ENCODE assay signal across 9 cellular contexts in genomic region chr7:27155816-27156507, GRCh38. TPM values are rescaled to one million over a fixed set of nuclear protein-coding genes. Genes with fewer than 3 reads are reported as not detected.
DNase-seq lines count a peak whose midpoint lies in the region; ATAC-seq and TF ChIP-seq lines count a peak whose summit lies in the region.
"Had no signal": no experiment of that assay in that cellular context is flagged by ENCODE, and none has a peak within 500 bp of the region (broad histone marks: within the 10 kb centered on the region; RNA-seq: fewer than 3 reads in every experiment).

No MANE protein-coding gene starts in this region.

- peak overlapping the region; percentile 71 to 85 (median 79) for H3K4me3 Mint-ChIP-seq in CD4-positive, CD25-positive, alpha-beta regulatory T cell
- peak overlapping the region; percentile 95 to 98 (median 96) for H3K4me3 Mint-ChIP-seq in nephron

- 4% methylated on average over 21 of the region's 63 CpGs for WGBS in mammary epithelial cell (ENCODE audit: low coverage, missing lambda C conversion rate)

- intact Hi-C loops in mammary epithelial cell (cut with micrococcal nuclease) = loop anchor here (10.0 kb wide), 1 partner anchor 1761 kb away; no protein-coding TSS in a partner anchor

- H3K4me2 ChIP-seq in mammary epithelial cell (ENCODE audit: insufficient read depth, low read depth, low read length) = peak overlapping the region; percentile 96
- H3K4me2 ChIP-seq: KMS-11 had no signal

- in situ Hi-C loops in mammary epithelial cell (cut with MboI; ENCODE audit: low sequenced_read_pairs in 2 of 2) = loop anchor here in 1 of 2 donors (10.0 to 25.0 kb wide), 3 partner anchors 791 to 1269 kb away; no protein-coding TSS in a partner anchor

- peak overlapping the region; percentile 91 for H2AFZ ChIP-seq in mammary epithelial cell (ENCODE audit: low read depth, low read length)

- H4K20me1 ChIP-seq in mammary epithelial cell (ENCODE audit: insufficient read depth, low read length) = no peaks in the 10 kb centered on the region

- no peak for ATAC-seq in CD4-positive, CD25-positive, alpha-beta regulatory T cell (ENCODE audit: low read depth in 2 of 2)
- ATAC-seq in HG03342 (IDR thresholded peaks at IDR 0.05; ENCODE audit: unreplicated experiment) (no peak), HG02970 (IDR thresholded peaks at IDR 0.05; ENCODE audit: low FRiP score, unreplicated experiment) (no peak), HG03457 (IDR thresholded peaks at IDR 0.05; ENCODE audit: unreplicated experiment) (no peak)

- peaks cover 0 to 10% (median 0%) of the 10 kb centered on the region in 7 donors for H3K9me3 Mint-ChIP-seq in CD4-positive, CD25-positive, alpha-beta regulatory T cell
- no peaks in the 10 kb centered on the region for H3K9me3 Mint-ChIP-seq in nephron

- H3K36me3 ChIP-seq in CD4-positive, CD25-positive, alpha-beta regulatory T cell (ENCODE audit: control insufficient read depth, insufficient read depth, low read length) = no peaks in the 10 kb centered on the region
- no peaks in the 10 kb centered on the region for H3K36me3 ChIP-seq in mammary epithelial cell (ENCODE audit: insufficient read depth, low read length)

- dilution Hi-C loops in mammary epithelial cell (cut with HindIII; ENCODE audit: low sequenced_read_pairs) = no loop called here

- peak overlapping the region in 1 of 3 donors; percentile 65 for H3K27ac Mint-ChIP-seq in CD4-positive, CD25-positive, alpha-beta regulatory T cell
- H3K27ac Mint-ChIP-seq in nephron = peak overlapping the region; percentile 97 to 100 (median 99)

- peak overlapping the region; percentile 13 for H3K4me3 ChIP-seq in CD4-positive, CD25-positive, alpha-beta regulatory T cell (ENCODE audit: low read depth, low read length)
- H3K4me3 ChIP-seq in Jurkat, Clone E6-1 (ENCODE audit: low read length) = peak overlapping the region; percentile 65
- peak overlapping the region; percentile 51 to 60 (median 53) for H3K4me3 ChIP-seq in mammary epithelial cell (replicated peaks in 1 of 3; ENCODE audit: insufficient read depth in 1 of 3, low read depth in 2 of 3, low read length in 3 of 3)

- peaks cover 62% of the 10 kb centered on the region for H3K27me3 ChIP-seq in CD4-positive, CD25-positive, alpha-beta regulatory T cell (ENCODE audit: control insufficient read depth, insufficient read depth, low read length)
- H3K27me3 ChIP-seq in mammary epithelial cell (ENCODE audit: insufficient read depth, low read length) = no peaks in the 10 kb centered on the region

- TF ChIP-seq CTCF in mammary epithelial cell (conservative IDR thresholded peaks at IDR 0.05 in 1 of 2, IDR thresholded peaks at IDR 0.05 in 1 of 2; ENCODE audit: extremely low read depth in 1 of 2, insufficient read depth in 1 of 2, low read depth in 1 of 2, low read length in 2 of 2) (no peak), nephron (IDR thresholded peaks at IDR 0.05; ENCODE audit: unreplicated experiment in 3 of 3) (no peak)

- H3K27ac ChIP-seq in CD4-positive, CD25-positive, alpha-beta regulatory T cell (ENCODE audit: insufficient read depth, low read length, poor library complexity, severe bottlenecking) = no peak overlapping the region
- H3K27ac ChIP-seq in mammary epithelial cell (ENCODE audit: insufficient read depth, low read depth, low read length) = peak overlapping the region; percentile 20
- H3K27ac ChIP-seq: KMS-11 had no signal

- H3K27me3 Mint-ChIP-seq in CD4-positive, CD25-positive, alpha-beta regulatory T cell = peaks cover 99% of the 10 kb centered on the region
- H3K27me3 Mint-ChIP-seq in nephron (ENCODE audit: low read depth) = peaks cover 4% of the 10 kb centered on the region

- no peaks in the 10 kb centered on the region for H3K9me3 ChIP-seq in CD4-positive, CD25-positive, alpha-beta regulatory T cell (ENCODE audit: control insufficient read depth in 2 of 2, low read length in 2 of 2)
- H3K9me3 ChIP-seq in mammary epithelial cell (replicated peaks; ENCODE audit: insufficient read depth, low read length) = no peaks in the 10 kb centered on the region

- no TSS peak for BruUV-seq in mammary epithelial cell (replicated peaks; lab: Mats Ljungman, UMichigan)

- H3K4me1 ChIP-seq in CD4-positive, CD25-positive, alpha-beta regulatory T cell (ENCODE audit: control insufficient read depth, insufficient read depth, low read length, poor library complexity, severe bottlenecking) = peaks cover 59% of the 10 kb centered on the region
- H3K4me1 ChIP-seq in mammary epithelial cell (ENCODE audit: insufficient read depth, low read length) = peaks cover 72% of the 10 kb centered on the region

- H3K36me3 Mint-ChIP-seq in CD4-positive, CD25-positive, alpha-beta regulatory T cell = peaks cover 3% of the 10 kb centered on the region
- H3K36me3 Mint-ChIP-seq in nephron (ENCODE audit: low read depth) = peaks cover 22% of the 10 kb centered on the region

- peak overlapping the region; percentile 31 for H3K9ac ChIP-seq in mammary epithelial cell (ENCODE audit: insufficient read depth, low read length)
- H3K9ac ChIP-seq: KMS-11 had no signal

- CTCF ChIA-PET in mammary epithelial cell (lab: Charles Lee; ENCODE audit: low non-redundant PET) = interaction anchor here (0.7 kb wide), 1 partner anchor 925 kb away, joined by 4 read pairs; no protein-coding TSS in a partner anchor

- no peak for DNase-seq in CD4-positive, CD25-positive, alpha-beta regulatory T cell
- peak; percentile 29 for DNase-seq in Jurkat, Clone E6-1 (ENCODE audit: low read depth, low spot score)
- DNase-seq in mammary epithelial cell = peak; percentile 55
- DNase-seq in NCI-H1694 (lab: John Stamatoyannopoulos, UW) = no peak

- H3K4me1 Mint-ChIP-seq in CD4-positive, CD25-positive, alpha-beta regulatory T cell = peaks cover 11 to 70% (median 36%) of the 10 kb centered on the region in 4 donors
- H3K4me1 Mint-ChIP-seq in nephron = peaks cover 50% of the 10 kb centered on the region

- no peaks in the 10 kb centered on the region for H3K79me2 ChIP-seq in mammary epithelial cell (ENCODE audit: insufficient read depth, low read length)

RNA-seq across cellular contexts. Expression of gene HOXA7, which starts 0.5 kb away (rescaled TPM):
- total RNA-seq in CD4-positive, CD25-positive, alpha-beta regulatory T cell = not detected
- polyA plus RNA-seq in CD4-positive, CD25-positive, alpha-beta regulatory T cell = not detected
- polyA plus RNA-seq in Jurkat, Clone E6-1 (2012; ENCODE audit: insufficient read depth, insufficient read length) = 15.5 TPM
- total RNA-seq in mammary epithelial cell = 1 to 10 TPM; 2.3 to 8.0 TPM
- 3.9 TPM for polyA plus RNA-seq in mammary epithelial cell
- polyA minus RNA-seq in mammary epithelial cell = 3.7 TPM

RNA-seq across cellular contexts. Expression of gene HOXA3, which starts 3.6 kb away (rescaled TPM):
- not detected for total RNA-seq in CD4-positive, CD25-positive, alpha-beta regulatory T cell
- polyA plus RNA-seq in CD4-positive, CD25-positive, alpha-beta regulatory T cell = under 1 TPM in 1 of 4 donors, not detected in 3; 0.13 TPM
- polyA plus RNA-seq in Jurkat, Clone E6-1 (2012; ENCODE audit: insufficient read depth, insufficient read length) = 3.9 TPM
- 1 to 10 TPM; 2.0 to 9.9 TPM for total RNA-seq in mammary epithelial cell
- 1.4 TPM for polyA plus RNA-seq in mammary epithelial cell
- 0.83 TPM for polyA minus RNA-seq in mammary epithelial cell

RNA-seq across cellular contexts. Expression of gene HOXA6, which starts 8.4 kb away (rescaled TPM):
- total RNA-seq in CD4-positive, CD25-positive, alpha-beta regulatory T cell = not detected
- polyA plus RNA-seq in CD4-positive, CD25-positive, alpha-beta regulatory T cell = not detected
- polyA plus RNA-seq in Jurkat, Clone E6-1 (2012; ENCODE audit: insufficient read depth, insufficient read length) = 11.1 TPM
- total RNA-seq in mammary epithelial cell = 1 to 10 TPM; 3.1 to 4.7 TPM
- 0.71 TPM for polyA plus RNA-seq in mammary epithelial cell
- polyA minus RNA-seq in mammary epithelial cell = 1.1 TPM

RNA-seq across cellular contexts. Expression of gene HOXA9, which starts 9.4 kb away (rescaled TPM):
- 1.1 TPM for total RNA-seq in CD4-positive, CD25-positive, alpha-beta regulatory T cell
- under 1 TPM in 1 of 4 donors, not detected in 3; 0.20 TPM for polyA plus RNA-seq in CD4-positive, CD25-positive, alpha-beta regulatory T cell
- polyA plus RNA-seq in Jurkat, Clone E6-1 (2012; ENCODE audit: insufficient read depth, insufficient read length) = 0.87 TPM
- total RNA-seq in mammary epithelial cell = 10 to 100 TPM in 1 of 2 donors, 1 to 10 TPM in 1; 7.8 to 25.1 TPM
- 0.03 TPM for polyA plus RNA-seq in mammary epithelial cell
- not detected for polyA minus RNA-seq in mammary epithelial cell

RNA-seq across cellular contexts. Expression of gene HOXA5, which starts 12.5 kb away (rescaled TPM):
- not detected for total RNA-seq in CD4-positive, CD25-positive, alpha-beta regulatory T cell
- not detected for polyA plus RNA-seq in CD4-positive, CD25-positive, alpha-beta regulatory T cell
- 8.4 TPM for polyA plus RNA-seq in Jurkat, Clone E6-1 (2012; ENCODE audit: insufficient read depth, insufficient read length)
- 10 to 100 TPM in 1 of 2 donors, 1 to 10 TPM in 1; 9.1 to 11.0 TPM for total RNA-seq in mammary epithelial cell
- 8.6 TPM for polyA plus RNA-seq in mammary epithelial cell
- 4.3 TPM for polyA minus RNA-seq in mammary epithelial cell

Comparison
In these comparisons a context has a peak if more than half of its experiments do, and no peak if none do; other contexts are left out.
1. DNase-seq: peak in Jurkat, Clone E6-1 (single experiment) and mammary epithelial cell (single experiment); none in CD4-positive, CD25-positive, alpha-beta regulatory T cell (0 of 3) and NCI-H1694 (single experiment).
2. H3K4me3 ChIP-seq: peak in every context shown above with its lines; median percentile 65 in Jurkat, Clone E6-1; 53 in mammary epithelial cell; 13 in CD4-positive, CD25-positive, alpha-beta regulatory T cell.